ENCODE assay signal across 28 cellular contexts in genomic region chr5:132054031-132054696, GRCh38. TPM values are rescaled to one million over a fixed set of nuclear protein-coding genes. Genes with fewer than 3 reads are reported as not detected.
DNase-seq lines count a peak whose midpoint lies in the region; ATAC-seq, FAIRE-seq and TF ChIP-seq lines count a peak whose summit lies in the region.
"Had no signal": no experiment of that assay in that cellular context is flagged by ENCODE, and none has a peak within 500 bp of the region (broad histone marks: within the 10 kb centered on the region; RNA-seq: fewer than 3 reads in every experiment).

No MANE protein-coding gene starts in this region.

- H3K9me3 ChIP-seq in CD4-positive, alpha-beta T cell (ENCODE audit: control insufficient read depth, low read length), result no peaks in the 10 kb centered on the region
- no peaks in the 10 kb centered on the region for H3K9me3 ChIP-seq in CD8-positive, alpha-beta memory T cell (ENCODE audit: low read length)
- H3K9me3 ChIP-seq in astrocyte (ENCODE audit: insufficient read depth, low read depth, low read length) (no peaks in the 10 kb centered on the region), small intestine (ENCODE audit: control insufficient read depth, low read depth) (no peaks in the 10 kb centered on the region)
- H3K9me3 ChIP-seq: Caco-2, gastrocnemius medialis, neutrophil, transverse colon had no signal

- no peak overlapping the region for H3K4me3 ChIP-seq in CD8-positive, alpha-beta memory T cell (ENCODE audit: low read length)
- H3K4me3 ChIP-seq in astrocyte (ENCODE audit: insufficient read depth, low read depth, low read length), result no peak overlapping the region
- no peak overlapping the region for H3K4me3 ChIP-seq in small intestine (ENCODE audit: low read depth in 1 of 2, low read length in 2 of 2)
- H3K4me3 ChIP-seq: gastrocnemius medialis, transverse colon had no signal

- H3K4me1 ChIP-seq in CD8-positive, alpha-beta memory T cell (ENCODE audit: insufficient read depth, low read length), result peaks cover 37% of the 10 kb centered on the region
- H3K4me1 ChIP-seq in astrocyte (ENCODE audit: insufficient read depth, low read length), result no peaks in the 10 kb centered on the region
- H3K4me1 ChIP-seq in small intestine (ENCODE audit: control insufficient read depth in 2 of 2, insufficient read depth in 1 of 2, low read depth in 1 of 2, low read length in 1 of 2), result no peaks in the 10 kb centered on the region
- H3K4me1 ChIP-seq: Caco-2, gastrocnemius medialis, transverse colon had no signal

- H3K36me3 Mint-ChIP-seq in CD4-positive, alpha-beta T cell (ENCODE audit: low read depth), result no peaks in the 10 kb centered on the region
- H3K36me3 Mint-ChIP-seq in CD8-positive, alpha-beta memory T cell, result no peaks in the 10 kb centered on the region
- no peaks in the 10 kb centered on the region for H3K36me3 Mint-ChIP-seq in astrocyte (ENCODE audit: low read depth, unreplicated experiment)
- H3K36me3 Mint-ChIP-seq in natural killer cell, result no peaks in the 10 kb centered on the region
- H3K36me3 Mint-ChIP-seq: activated naive CD4-positive, alpha-beta T cell treated with anti-CD3 and anti-CD28 coated beads, Interleukin-2, amount 50 U/mL, for 72 hours had no signal

- H2AFZ ChIP-seq in astrocyte (ENCODE audit: low read depth, low read length), result no peak overlapping the region

- POLR2A ChIA-PET in CD4-positive, alpha-beta T cell (lab: Charles Lee), result interaction anchor here (0.6 to 1.0 kb wide), 2 partner anchors 11 to 162 kb away, joined by 3 to 5 read pairs; no protein-coding TSS in a partner anchor
- POLR2A ChIA-PET in CD8-positive, alpha-beta memory T cell (lab: Charles Lee), result interaction anchor here (0.7 kb wide), 1 partner anchor 137 kb away, joined by 3 read pairs; no protein-coding TSS in a partner anchor

- H3K79me2 ChIP-seq in astrocyte (ENCODE audit: insufficient read depth, low read length), result no peaks in the 10 kb centered on the region

- CTCF ChIA-PET in CD4-positive, alpha-beta T cell (lab: Charles Lee), result no interaction called here
- CTCF ChIA-PET in CD8-positive, alpha-beta memory T cell (lab: Charles Lee), result interaction anchor here (1.4 to 2.1 kb wide), 2 partner anchors 9 to 465 kb away, joined by 3 to 10 read pairs; no protein-coding TSS in a partner anchor

- H3K27me3 Mint-ChIP-seq in CD4-positive, alpha-beta T cell, result no peaks in the 10 kb centered on the region
- peaks cover 0 to 5% of the 10 kb centered on the region in 2 donors for H3K27me3 Mint-ChIP-seq in CD8-positive, alpha-beta memory T cell
- H3K27me3 Mint-ChIP-seq in astrocyte (ENCODE audit: low read depth, unreplicated experiment) (peaks cover 57% of the 10 kb centered on the region), natural killer cell (ENCODE audit: low read depth in 2 of 2) (peaks cover 5 to 13% of the 10 kb centered on the region in 2 donors)

- no peak for TF ChIP-seq CTCF in CD4-positive, alpha-beta T cell (IDR thresholded peaks at IDR 0.05)
- TF ChIP-seq CTCF in astrocyte (IDR thresholded peaks at IDR 0.05; ENCODE audit: insufficient read depth, low read depth, low read length), result no peak
- no peak for TF ChIP-seq CTCF in natural killer cell (IDR thresholded peaks at IDR 0.05)

- 88 to 92% (median 89%) methylated on average over 10 of the region's 10 CpGs for WGBS in small intestine, 3 donors

- peak in 1 of 10 experiments; percentile 26 for DNase-seq in CD4-positive, alpha-beta T cell
- DNase-seq in CD8-positive, alpha-beta memory T cell, result no peak
- DNase-seq in astrocyte (ENCODE audit: low read depth) (no peak), natural killer cell (peak; percentile 15), small intestine (no peak), NCI-H1417 (lab: John Stamatoyannopoulos, UW) (no peak), EL (no peak)
- no peak for DNase-seq in stimulated activated CD4-positive, alpha-beta T cell treated with anti-CD3 and anti-CD28 coated beads, Interleukin-1b, Interleukin-23, amount 100 ng/mL, for 48 hours
- DNase-seq: activated T-cell treated with anti-CD3 and anti-CD28 coated beads, Interleukin-2, amount 50 U/mL, for 1 hour; brain microvascular endothelial cell; gastrocnemius medialis; Kasumi-1; NCI-H1048; NCI-H2081; NCI-H446 treated with DMSO at 0.1 percent for 48 hours; NK-92 treated with Interleukin-12 subunit alpha and Interleukin-12 subunit beta, amount 100 ng/mL, for 24 hours; retina; transverse colon had no signal

- peaks cover 39% of the 10 kb centered on the region for H3K4me1 Mint-ChIP-seq in CD4-positive, alpha-beta T cell (ENCODE audit: low read depth)
- H3K4me1 Mint-ChIP-seq in CD8-positive, alpha-beta memory T cell, result peaks cover 45 to 47% (median 46%) of the 10 kb centered on the region in 3 donors
- H3K4me1 Mint-ChIP-seq in astrocyte (ENCODE audit: low read depth, unreplicated experiment) (no peaks in the 10 kb centered on the region), natural killer cell (peaks cover 22 to 63% of the 10 kb centered on the region in 2 donors)

- no peak overlapping the region for H3K27ac ChIP-seq in CD4-positive, alpha-beta T cell (ENCODE audit: low read depth, low read length)
- no peak overlapping the region for H3K27ac ChIP-seq in CD8-positive, alpha-beta memory T cell (ENCODE audit: low read depth, low read length)
- no peak overlapping the region for H3K27ac ChIP-seq in astrocyte (ENCODE audit: low read depth, low read length)
- no peak overlapping the region for H3K27ac ChIP-seq in small intestine (ENCODE audit: low read depth in 1 of 2, low read length in 1 of 2)
- H3K27ac ChIP-seq: brain microvascular endothelial cell, gastrocnemius medialis, neutrophil, transverse colon had no signal

- no peak for ATAC-seq in CD4-positive, alpha-beta T cell (ENCODE audit: poor library complexity)
- no peak for ATAC-seq in natural killer cell
- ATAC-seq: activated CD4-positive, alpha-beta T cell treated with anti-CD3 and anti-CD28 coated beads for 36 hours; activated naive CD4-positive, alpha-beta T cell treated with anti-CD3 and anti-CD28 coated beads, Interleukin-2, amount 50 U/mL, for 72 hours; esophagus mucosa; gastrocnemius medialis; SK-N-SH treated with all-trans-retinoic acid at 6 μM for 48 hours; stimulated activated effector memory CD8-positive, alpha-beta T cell treated with anti-CD3 and anti-CD28 coated beads, Interleukin-12 subunit alpha, Interleukin-12 subunit beta, amount 100 ng/mL, for 72 hours had no signal

- H3K4me2 ChIP-seq in astrocyte (ENCODE audit: low read length), result no peak overlapping the region

- no peaks in the 10 kb centered on the region for H3K27me3 ChIP-seq in CD4-positive, alpha-beta T cell (ENCODE audit: control insufficient read depth, insufficient read depth, low read length)
- H3K27me3 ChIP-seq in CD8-positive, alpha-beta memory T cell (ENCODE audit: insufficient read depth, low read length, poor library complexity, severe bottlenecking), result no peaks in the 10 kb centered on the region
- H3K27me3 ChIP-seq in astrocyte (ENCODE audit: insufficient read depth, low read length) (peaks cover 5% of the 10 kb centered on the region), small intestine (ENCODE audit: control insufficient read depth in 2 of 2, insufficient read depth in 2 of 2, low read length in 2 of 2) (no peaks in the 10 kb centered on the region)
- H3K27me3 ChIP-seq: brain microvascular endothelial cell, transverse colon had no signal

- intact Hi-C loops in CD4-positive, alpha-beta T cell (cut with DNase I, micrococcal nuclease), result no loop called here
- intact Hi-C loops in natural killer cell (cut with micrococcal nuclease), result no loop called here

- H3K27ac Mint-ChIP-seq in CD4-positive, alpha-beta T cell, result peak overlapping the region; percentile 83
- peak overlapping the region in 5 of 8 donors; percentile 85 to 98 (median 96) for H3K27ac Mint-ChIP-seq in CD8-positive, alpha-beta memory T cell
- H3K27ac Mint-ChIP-seq in astrocyte (ENCODE audit: unreplicated experiment) (peak overlapping the region; percentile 7), natural killer cell (no peak overlapping the region)
- H3K27ac Mint-ChIP-seq: activated CD4-positive, alpha-beta T cell treated with anti-CD3 and anti-CD28 coated beads for 36 hours; activated naive CD4-positive, alpha-beta T cell treated with anti-CD3 and anti-CD28 coated beads, Interleukin-2, amount 50 U/mL, for 72 hours had no signal

- no peaks in the 10 kb centered on the region for H4K20me1 ChIP-seq in astrocyte (ENCODE audit: insufficient read depth, low read length)

- H3K9me3 Mint-ChIP-seq in CD4-positive, alpha-beta T cell, result no peaks in the 10 kb centered on the region
- no peaks in the 10 kb centered on the region for H3K9me3 Mint-ChIP-seq in CD8-positive, alpha-beta memory T cell
- peaks cover 4% of the 10 kb centered on the region for H3K9me3 Mint-ChIP-seq in astrocyte (ENCODE audit: unreplicated experiment)
- H3K9me3 Mint-ChIP-seq in natural killer cell, result no peaks in the 10 kb centered on the region
- H3K9me3 Mint-ChIP-seq: activated naive CD4-positive, alpha-beta T cell treated with anti-CD3 and anti-CD28 coated beads, Interleukin-2, amount 50 U/mL, for 72 hours; stimulated activated effector memory CD8-positive, alpha-beta T cell treated with anti-CD3 and anti-CD28 coated beads, Interleukin-12 subunit alpha, Interleukin-12 subunit beta, amount 100 ng/mL, for 72 hours had no signal

- no peak for FAIRE-seq in astrocyte (lab: Jason Lieb, UNC)
- no peak for FAIRE-seq in small intestine (lab: Jason Lieb, UNC)
- FAIRE-seq: RCC 7860 had no signal

- H3K4me3 Mint-ChIP-seq in CD4-positive, alpha-beta T cell, result no peak overlapping the region
- H3K4me3 Mint-ChIP-seq in CD8-positive, alpha-beta memory T cell, result no peak overlapping the region
- H3K4me3 Mint-ChIP-seq in astrocyte (ENCODE audit: unreplicated experiment), result no peak overlapping the region
- no peak overlapping the region for H3K4me3 Mint-ChIP-seq in natural killer cell
- H3K4me3 Mint-ChIP-seq: activated CD4-positive, alpha-beta T cell treated with anti-CD3 and anti-CD28 coated beads for 36 hours; stimulated activated effector memory CD8-positive, alpha-beta T cell treated with anti-CD3 and anti-CD28 coated beads, Interleukin-12 subunit alpha, Interleukin-12 subunit beta, amount 100 ng/mL, for 72 hours had no signal

- no peak overlapping the region for H3K9ac ChIP-seq in astrocyte (ENCODE audit: low read length)

- no peaks in the 10 kb centered on the region for H3K36me3 ChIP-seq in CD8-positive, alpha-beta memory T cell (ENCODE audit: insufficient read depth, low read length)
- no peaks in the 10 kb centered on the region for H3K36me3 ChIP-seq in astrocyte (ENCODE audit: insufficient read depth, low read length)
- H3K36me3 ChIP-seq in small intestine (ENCODE audit: control insufficient read depth in 2 of 2, insufficient read depth in 2 of 2, low read length in 2 of 2), result no peaks in the 10 kb centered on the region
- H3K36me3 ChIP-seq: brain microvascular endothelial cell, gastrocnemius medialis, neutrophil, transverse colon had no signal

RNA-seq across cellular contexts. Expression of gene IL3, which starts 6.3 kb away (rescaled TPM):
- total RNA-seq in CD4-positive, alpha-beta T cell, result not detected
- total RNA-seq in CD8-positive, alpha-beta memory T cell, result 10 to 100 TPM; 69.7 to 71.9 TPM
- polyA plus RNA-seq in CD8-positive, alpha-beta memory T cell, result not detected
- total RNA-seq in astrocyte, result not detected in 2 replicates
- not detected for total RNA-seq in natural killer cell
- not detected for polyA plus RNA-seq in small intestine
- total RNA-seq: Caco-2, dermis microvascular lymphatic vessel endothelial cell, esophagus mucosa, gastrocnemius medialis, mononuclear cell, transverse colon had no signal

RNA-seq across cellular contexts. Expression of gene CSF2, which starts 19.4 kb away (rescaled TPM):
- not detected for total RNA-seq in CD4-positive, alpha-beta T cell
- total RNA-seq in CD8-positive, alpha-beta memory T cell, result 100 to 1,000 TPM; 393 to 409 TPM
- polyA plus RNA-seq in CD8-positive, alpha-beta memory T cell, result not detected
- not detected in 2 replicates for total RNA-seq in astrocyte
- total RNA-seq in natural killer cell, result 1 to 10 TPM in 1 of 3 donors, under 1 TPM in 2; 0.65 to 1.2 (median 0.82) TPM
- under 1 TPM in 1 of 3 donors, not detected in 2; 0.25 TPM for polyA plus RNA-seq in small intestine
- total RNA-seq: Caco-2, esophagus mucosa, gastrocnemius medialis, transverse colon had no signal

RNA-seq across cellular contexts. Expression of gene ACSL6, which starts 42.7 kb away (rescaled TPM):
- total RNA-seq in CD4-positive, alpha-beta T cell, result 10 to 100 TPM; 13.9 to 17.6 TPM
- 10 to 100 TPM; 21.8 to 22.7 TPM for total RNA-seq in CD8-positive, alpha-beta memory T cell
- 20.7 TPM for polyA plus RNA-seq in CD8-positive, alpha-beta memory T cell
- total RNA-seq in astrocyte, result 0.07 TPM in 1 of 2 replicates, not detected in the other
- 1 to 10 TPM; 2.1 to 2.2 (median 2.2) TPM for total RNA-seq in natural killer cell
- 1 to 10 TPM in 2 of 3 donors, under 1 TPM in 1; 0.89 to 4.9 (median 3.5) TPM for polyA plus RNA-seq in small intestine

Comparison
In these comparisons a context has a peak if more than half of its experiments do, and no peak if none do; other contexts are left out.
1. H3K27ac Mint-ChIP-seq: peak in CD4-positive, alpha-beta T cell (single experiment), CD8-positive, alpha-beta memory T cell (5 of 8) and astrocyte (single experiment); none in natural killer cell (0 of 2).
2. RNA of gene IL3, which starts 6.3 kb away (total RNA-seq): 69.7 to 71.9 TPM in CD8-positive, alpha-beta memory T cell; not detected in CD4-positive, alpha-beta T cell, not detected in astrocyte and not detected in natural killer cell; every median in the first group is over 10 times any median in the second.
3. RNA of gene CSF2, which starts 19.4 kb away (total RNA-seq): 393 to 409 TPM in CD8-positive, alpha-beta memory T cell; 0.65 to 1.2 TPM in natural killer cell, not detected in CD4-positive, alpha-beta T cell and not detected in astrocyte; every median in the first group is over 100 times any median in the second.
4. RNA of gene ACSL6, which starts 42.7 kb away (total RNA-seq): 21.8 to 22.7 TPM in CD8-positive, alpha-beta memory T cell and 13.9 to 17.6 TPM in CD4-positive, alpha-beta T cell; 2.1 to 2.2 TPM in natural killer cell and 0.07 TPM in astrocyte; every median in the first group is over 4 times any median in the second.